Comparison of ENCODE assay signal across 8 cellular contexts in genomic region chr15:55587321-55588069, GRCh38. TPM values are rescaled to one million over a fixed set of nuclear protein-coding genes. Genes with fewer than 3 reads are reported as not detected.
DNase-seq lines count a peak whose midpoint lies in the region; ATAC-seq and TF ChIP-seq lines count a peak whose summit lies in the region.

No MANE protein-coding gene starts in this region.

- TF ChIP-seq CTCF in type B pancreatic cell (conservative IDR thresholded peaks at IDR 0.05): no peak

- no peak overlapping the region for H3K27ac Mint-ChIP-seq in T-cell
- H3K27ac Mint-ChIP-seq in effector memory CD8-positive, alpha-beta T cell: no peak overlapping the region
- H3K27ac Mint-ChIP-seq in memory B cell: no peak overlapping the region
- no peak overlapping the region for H3K27ac Mint-ChIP-seq in type B pancreatic cell

- ATAC-seq in HG02852 (IDR thresholded peaks at IDR 0.05; ENCODE audit: unreplicated experiment) (peak; percentile 28), T-cell (replicated peaks in 1 of 4) (peak in 3 of 4 experiments; percentile 15 to 52 (median 34)), memory B cell (ENCODE audit: low read depth) (peak; percentile 52), GM18909 (IDR thresholded peaks at IDR 0.05; ENCODE audit: poor library complexity, unreplicated experiment) (no peak)
- peak; percentile 36 for ATAC-seq in effector memory CD8-positive, alpha-beta T cell (replicated peaks)

- H3K4me1 Mint-ChIP-seq in T-cell: peaks cover 3 to 5% (median 4%) of the 10 kb centered on the region in 3 donors
- H3K4me1 Mint-ChIP-seq in effector memory CD8-positive, alpha-beta T cell (ENCODE audit: low read depth in 2 of 2): no peaks in the 10 kb centered on the region
- no peaks in the 10 kb centered on the region for H3K4me1 Mint-ChIP-seq in memory B cell
- peaks cover 7% of the 10 kb centered on the region for H3K4me1 Mint-ChIP-seq in type B pancreatic cell (ENCODE audit: unreplicated experiment)

- H3K9me3 Mint-ChIP-seq in T-cell (no peaks in the 10 kb centered on the region), memory B cell (no peaks in the 10 kb centered on the region), type B pancreatic cell (no peaks in the 10 kb centered on the region)
- H3K9me3 Mint-ChIP-seq in effector memory CD8-positive, alpha-beta T cell: no peaks in the 10 kb centered on the region

- H3K27me3 Mint-ChIP-seq in T-cell (peaks cover 33 to 48% of the 10 kb centered on the region in 2 donors), memory B cell (peaks cover 14% of the 10 kb centered on the region), type B pancreatic cell (peaks cover 3% of the 10 kb centered on the region)
- peaks cover 47 to 49% of the 10 kb centered on the region in 2 donors for H3K27me3 Mint-ChIP-seq in effector memory CD8-positive, alpha-beta T cell

- CTCF ChIA-PET in T-cell (lab: Charles Lee): interaction anchor here in 1 of 2 donors (0.6 kb wide), 1 partner anchor 253 kb away, joined by 5 read pairs; no protein-coding TSS in a partner anchor

- DNase-seq in NCI-H82 (lab: John Stamatoyannopoulos, UW) (peak; percentile 49), NCI-H82 treated with DMSO at 0.1 percent for 48 hours (lab: John Stamatoyannopoulos, UW; ENCODE audit: unreplicated experiment) (no peak), T-cell (peak in 7 of 34 experiments; percentile 1 to 14 (median 4)), memory B cell (ENCODE audit: low spot score in 2 of 2) (peak; percentile 4 to 21), type B pancreatic cell (ENCODE audit: extremely low spot score, unreplicated experiment) (peak; percentile 81)
- DNase-seq in effector memory CD8-positive, alpha-beta T cell: peak in 1 of 3 experiments; percentile 6

- POLR2A ChIA-PET in T-cell (lab: Charles Lee): no interaction called here

- H3K36me3 Mint-ChIP-seq in T-cell (no peaks in the 10 kb centered on the region), memory B cell (no peaks in the 10 kb centered on the region), type B pancreatic cell (peaks cover 5% of the 10 kb centered on the region)
- H3K36me3 Mint-ChIP-seq in effector memory CD8-positive, alpha-beta T cell (ENCODE audit: insufficient read depth): no peaks in the 10 kb centered on the region

- H3K4me3 Mint-ChIP-seq in T-cell (peak overlapping the region in 2 of 3 donors; percentile 53 to 62), memory B cell (peak overlapping the region; percentile 65), type B pancreatic cell (no peak overlapping the region)
- peak overlapping the region; percentile 22 to 43 for H3K4me3 Mint-ChIP-seq in effector memory CD8-positive, alpha-beta T cell

RNA-seq across cellular contexts. Expression of gene PYGO1, which starts 0.7 kb away (rescaled TPM):
- total RNA-seq in T-cell: under 1 TPM in 3 of 5 donors, not detected in 2; 0.06 to 0.18 (median 0.10) TPM
- 7.7 and 29.0 TPM in 2 replicates for total RNA-seq in type B pancreatic cell (ENCODE audit: low replicate concordance)
